Comparison of ENCODE assay signal across 25 cellular contexts in the genomic region with DNA sequence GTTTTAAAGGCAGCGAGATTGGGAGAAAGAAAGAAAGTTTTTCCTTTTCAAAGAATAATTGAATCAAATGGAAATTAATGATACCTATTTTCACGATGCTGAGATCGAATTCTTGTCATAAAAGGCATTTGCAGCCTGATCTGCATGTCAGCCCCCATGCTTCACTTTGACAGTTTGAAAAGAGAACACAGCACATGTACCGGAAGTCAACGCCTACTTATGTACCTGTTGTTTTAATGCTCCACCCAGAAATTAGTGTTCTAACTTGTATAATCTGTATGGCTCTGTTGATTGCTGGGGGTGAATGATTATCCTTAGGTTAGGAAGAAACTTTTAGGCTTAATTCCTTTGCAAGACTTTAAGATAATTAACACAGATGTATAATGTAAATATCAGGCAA.
"Had no signal": no experiment of that assay in that cellular context is flagged by ENCODE, and none has a peak within 500 bp of the region (broad histone marks: within the 10 kb centered on the region; RNA-seq: fewer than 3 reads in every experiment).

No MANE protein-coding gene starts in this region.

- DNase-seq: cerebellar nuclear complex; colonic mucosa; cortex of kidney; effector CD8-positive, alpha-beta T cell; effector memory CD8-positive, alpha-beta T cell; endodermal cell; erythroblast; foreskin fibroblast; foreskin melanocyte; gastrocnemius medialis; glutamatergic neuron; heart left ventricle; hypothalamus; kidney; kidney glomerular epithelial cell; left lung; left ventricle myocardium superior; lower lobe of right lung; mesenchymal stem cell; midbrain had no signal

- H3K27ac ChIP-seq: colonic mucosa, epithelial cell of prostate, esophagus muscularis mucosa, gastrocnemius medialis, heart left ventricle, hepatocyte, left lung, lower lobe of right lung had no signal

- H3K9me3 ChIP-seq: colonic mucosa, esophagus muscularis mucosa, gastrocnemius medialis, heart left ventricle, left lung, lower lobe of right lung had no signal

- H3K27me3 ChIP-seq: colonic mucosa, esophagus muscularis mucosa, gastrocnemius medialis, heart left ventricle had no signal

- H3K4me2 ChIP-seq: hepatocyte had no signal

- H3K4me1 ChIP-seq: colonic mucosa, esophagus muscularis mucosa, gastrocnemius medialis, left lung, lower lobe of right lung had no signal

- H3K36me3 ChIP-seq: colonic mucosa, esophagus muscularis mucosa, gastrocnemius medialis, heart left ventricle, left lung, lower lobe of right lung had no signal

- H3K4me3 ChIP-seq: colonic mucosa, esophagus muscularis mucosa, gastrocnemius medialis, heart left ventricle, hepatocyte, left lung, lower lobe of right lung had no signal

- FAIRE-seq: endometrium, islet of Langerhans, kidney had no signal

- H2AFZ ChIP-seq: hepatocyte had no signal

- H3K79me2 ChIP-seq: hepatocyte had no signal

- ATAC-seq: effector memory CD8-positive, alpha-beta T cell; gastrocnemius medialis; heart left ventricle; left lung; left ventricle myocardium superior; lower lobe of right lung had no signal
